1 cellular context compared by ENCODE assay signal in the genomic region with DNA sequence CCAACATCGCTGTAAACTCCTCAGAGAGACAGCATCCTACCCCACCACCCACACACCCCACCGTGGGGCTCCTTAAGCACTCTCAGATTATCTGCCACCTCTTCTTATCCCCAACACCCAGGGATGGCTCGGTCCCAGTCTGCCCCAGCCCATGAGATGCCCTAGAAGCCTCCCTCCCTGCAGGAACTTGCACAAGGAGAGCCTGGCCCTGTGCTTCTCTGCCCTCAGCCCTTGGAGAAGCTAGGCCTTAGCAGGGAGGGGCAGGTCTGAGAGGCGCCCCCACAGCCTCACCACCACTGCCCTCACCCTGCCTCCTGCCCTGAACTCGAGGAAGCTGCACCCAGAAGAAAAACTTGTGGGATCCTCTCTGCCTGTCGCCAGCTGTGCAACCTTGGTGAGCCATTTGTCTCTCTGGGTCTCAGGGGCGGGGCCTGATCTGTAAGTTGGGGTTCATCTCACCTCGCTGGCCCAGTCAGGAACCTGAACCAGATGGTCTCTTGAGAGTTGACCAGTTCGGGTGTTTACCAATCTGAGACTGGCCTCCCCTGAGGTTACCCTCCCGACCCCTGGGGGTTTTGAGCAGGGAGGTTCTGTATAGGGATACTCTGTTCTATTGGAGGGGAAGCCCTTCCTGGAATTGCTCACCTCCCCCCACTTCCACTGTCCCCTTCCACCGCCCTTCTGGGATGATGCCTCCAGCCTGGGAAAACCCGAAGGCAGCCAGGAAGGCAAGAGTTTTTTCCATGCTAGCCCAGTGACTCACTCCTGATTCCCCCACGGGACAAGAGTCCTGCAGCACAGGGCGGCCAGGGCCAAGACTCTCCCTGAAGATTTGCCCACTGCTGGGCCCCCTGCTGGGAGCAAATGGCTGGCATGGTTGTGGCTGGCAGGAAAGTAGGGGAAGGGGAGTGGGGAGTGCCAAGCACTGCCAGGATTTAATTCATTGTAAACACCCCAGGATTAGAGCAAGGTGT.
TF ChIP-seq lines count a peak whose summit lies in the region.

S100A3 (minus strand) TSS at position 537 of the 974 bp plus-strand sequence. CDS start 773 bp downstream, outside the sequence.

TF ChIP-seq in A549, 52 proteins besides CTCF, POLR2A, EP300 and RAD21 (continued from another document):
- TF ChIP-seq RFX5 (IDR thresholded peaks at IDR 0.05) (no peak), FOSB (CRISPR knock-in tag; IDR thresholded peaks at IDR 0.05) (no peak), ZFP36 (IDR thresholded peaks at IDR 0.05; ENCODE audit: borderline replicate concordance, partially characterized antibody) (no peak), FOXS1 (CRISPR knock-in tag; IDR thresholded peaks at IDR 0.05) (no peak), GATA3 (IDR thresholded peaks at IDR 0.05; ENCODE audit: borderline replicate concordance) (peak; percentile 61; the same call in 1 of the 2 replicates), ZSCAN20 (CRISPR knock-in tag; IDR thresholded peaks at IDR 0.05) (0 out of 2 replicates have a peak, but pooled peaks have one; percentile 23), TFCP2L1 (CRISPR knock-in tag; IDR thresholded peaks at IDR 0.05) (no peak), BCL3 (IDR thresholded peaks at IDR 0.05) (no peak), EHF (CRISPR knock-in tag; IDR thresholded peaks at IDR 0.05) (no peak; the same call in 1 of the 2 replicates), HOXB5 (CRISPR knock-in tag; IDR thresholded peaks at IDR 0.05) (peak; percentile 67), TP53 (CRISPR knock-in tag; IDR thresholded peaks at IDR 0.05) (0 out of 2 replicates have a peak, but pooled peaks have one; percentile 39), CEBPB (IDR thresholded peaks at IDR 0.05) (peak in 1 of 2 experiments; percentile 29; a peak in 1 of 4 replicates), POLR2AphosphoS2 (conservative IDR thresholded peaks at IDR 0.05; ENCODE audit: low read length) (no peak), SMC3 (IDR thresholded peaks at IDR 0.05) (peak; percentile 47; the same call in 1 of the 3 replicates), MYC (IDR thresholded peaks at IDR 0.05; ENCODE audit: borderline replicate concordance, low read length) (no peak; the same call in 1 of the 2 replicates), HDAC2 (IDR thresholded peaks at IDR 0.05) (no peak), NFE2L2 (conservative IDR thresholded peaks at IDR 0.05; ENCODE audit: low read length) (no peak)
- TF ChIP-seq, protein P1, sequence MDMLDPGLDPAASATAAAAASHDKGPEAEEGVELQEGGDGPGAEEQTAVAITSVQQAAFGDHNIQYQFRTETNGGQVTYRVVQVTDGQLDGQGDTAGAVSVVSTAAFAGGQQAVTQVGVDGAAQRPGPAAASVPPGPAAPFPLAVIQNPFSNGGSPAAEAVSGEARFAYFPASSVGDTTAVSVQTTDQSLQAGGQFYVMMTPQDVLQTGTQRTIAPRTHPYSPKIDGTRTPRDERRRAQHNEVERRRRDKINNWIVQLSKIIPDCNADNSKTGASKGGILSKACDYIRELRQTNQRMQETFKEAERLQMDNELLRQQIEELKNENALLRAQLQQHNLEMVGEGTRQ (IDR thresholded peaks at IDR 0.05), result no peak
- TF ChIP-seq, protein P2, sequence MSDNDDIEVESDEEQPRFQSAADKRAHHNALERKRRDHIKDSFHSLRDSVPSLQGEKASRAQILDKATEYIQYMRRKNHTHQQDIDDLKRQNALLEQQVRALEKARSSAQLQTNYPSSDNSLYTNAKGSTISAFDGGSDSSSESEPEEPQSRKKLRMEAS (IDR thresholded peaks at IDR 0.05), result peak; percentile 86
